Comparison of ENCODE assay signal across 8 cellular contexts in the genomic region with DNA sequence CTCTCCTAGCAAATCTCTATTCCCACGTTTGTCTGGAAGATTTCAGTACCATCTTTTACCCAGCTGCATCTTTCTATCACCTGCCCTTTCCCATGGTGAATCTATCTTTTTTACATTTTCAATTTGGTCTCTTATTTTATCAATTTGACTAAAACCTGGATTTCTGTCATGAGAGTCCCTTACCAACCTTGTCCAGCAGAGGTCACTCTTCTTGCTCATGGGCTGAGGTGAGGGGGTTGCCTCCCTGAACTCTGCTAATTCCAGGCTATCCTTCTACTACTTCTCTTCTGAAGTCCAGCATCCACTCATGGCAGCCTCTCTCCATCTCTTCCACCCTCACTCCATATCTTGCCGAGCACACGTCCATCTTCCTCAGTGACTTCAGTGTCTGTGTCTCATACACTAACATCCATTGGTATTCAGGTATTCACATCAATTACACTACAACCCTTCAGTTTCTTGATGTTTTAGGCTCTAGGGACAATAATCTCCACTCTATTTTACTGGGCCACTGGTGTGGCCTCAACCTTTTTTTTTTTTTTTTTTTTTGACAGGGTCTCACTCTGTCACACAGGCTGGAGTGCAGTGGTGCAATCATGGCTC. TPM values are rescaled to one million over a fixed set of nuclear protein-coding genes. Genes with fewer than 3 reads are reported as not detected.
A peak's percentile ranks its signal among the peaks of the same experiment; 100 is the strongest.
DNase-seq lines count a peak whose midpoint lies in the region; ATAC-seq and TF ChIP-seq lines count a peak whose summit lies in the region.

No MANE protein-coding gene starts in this region.

- peaks cover 4% of the 10 kb centered on the region for H3K27me3 Mint-ChIP-seq in activated naive CD8-positive, alpha-beta T cell treated with anti-CD3 and anti-CD28 coated beads, Interleukin-2, amount 50 U/mL, for 24 hours
- H3K27me3 Mint-ChIP-seq in activated naive CD8-positive, alpha-beta T cell treated with anti-CD3 and anti-CD28 coated beads for 36 hours, result no peaks in the 10 kb centered on the region

- no peak overlapping the region for H3K27ac ChIP-seq in breast epithelium
- H3K27ac ChIP-seq in mesenchymal stem cell (ENCODE audit: low read length, poor library complexity, severe bottlenecking), result no peak overlapping the region

- peak in 2 of 3 donors; percentile 39 to 53 for TF ChIP-seq CTCF in breast epithelium (IDR thresholded peaks at IDR 0.05)

- H4K8ac ChIP-seq in mesenchymal stem cell (ENCODE audit: low read length), result no peak overlapping the region

- no peaks in the 10 kb centered on the region for H3K79me1 ChIP-seq in mesenchymal stem cell (replicated peaks; ENCODE audit: low read length, poor library complexity, severe bottlenecking)

- intact Hi-C loops in breast epithelium (cut with DNase I; ENCODE audit: low total_unique reads), result loop anchor here (5.0 kb wide), 1 partner anchor 731 kb away; no protein-coding TSS in a partner anchor

- H3K27ac Mint-ChIP-seq in activated naive CD8-positive, alpha-beta T cell treated with anti-CD3 and anti-CD28 coated beads, Interleukin-2, amount 50 U/mL, for 24 hours, result no peak overlapping the region
- no peak overlapping the region for H3K27ac Mint-ChIP-seq in activated naive CD8-positive, alpha-beta T cell treated with anti-CD3 and anti-CD28 coated beads for 36 hours

- no peak overlapping the region for H2AFZ ChIP-seq in mesenchymal stem cell (ENCODE audit: low read depth, low read length)

- H4K91ac ChIP-seq in mesenchymal stem cell (ENCODE audit: low read length), result no peak overlapping the region

- H3K4me3 Mint-ChIP-seq in activated naive CD8-positive, alpha-beta T cell treated with anti-CD3 and anti-CD28 coated beads, Interleukin-2, amount 50 U/mL, for 24 hours, result no peak overlapping the region
- no peak overlapping the region for H3K4me3 Mint-ChIP-seq in activated naive CD8-positive, alpha-beta T cell treated with anti-CD3 and anti-CD28 coated beads for 36 hours

- H3K14ac ChIP-seq in mesenchymal stem cell (ENCODE audit: low read length in 2 of 2), result no peak overlapping the region

- H3K4me1 ChIP-seq in breast epithelium (no peaks in the 10 kb centered on the region), mesenchymal stem cell (ENCODE audit: control insufficient read depth, insufficient read depth, low read depth, low read length) (peaks cover 4% of the 10 kb centered on the region)

- no peak overlapping the region for H3K4me2 ChIP-seq in mesenchymal stem cell (ENCODE audit: low read length, poor library complexity, severe bottlenecking)

- no peak overlapping the region for H3K23ac ChIP-seq in mesenchymal stem cell (ENCODE audit: low read length in 2 of 2)

- H3K36me3 Mint-ChIP-seq in activated naive CD8-positive, alpha-beta T cell treated with anti-CD3 and anti-CD28 coated beads, Interleukin-2, amount 50 U/mL, for 24 hours (ENCODE audit: low read depth), result no peaks in the 10 kb centered on the region
- no peaks in the 10 kb centered on the region for H3K36me3 Mint-ChIP-seq in activated naive CD8-positive, alpha-beta T cell treated with anti-CD3 and anti-CD28 coated beads for 36 hours

- ATAC-seq in activated naive CD8-positive, alpha-beta T cell treated with anti-CD3 and anti-CD28 coated beads, Interleukin-2, amount 50 U/mL, for 24 hours, result no peak
- ATAC-seq in HG02798 (IDR thresholded peaks at IDR 0.05; ENCODE audit: poor library complexity, unreplicated experiment), result peak; percentile 63
- no peak for ATAC-seq in GM19397 (IDR thresholded peaks at IDR 0.05; ENCODE audit: unreplicated experiment)

- H3K9ac ChIP-seq in mesenchymal stem cell (ENCODE audit: low read length), result no peak overlapping the region

- H2BK12ac ChIP-seq in mesenchymal stem cell (ENCODE audit: low read length in 2 of 2), result no peak overlapping the region

- no peaks in the 10 kb centered on the region for H3K9me3 Mint-ChIP-seq in activated naive CD8-positive, alpha-beta T cell treated with anti-CD3 and anti-CD28 coated beads, Interleukin-2, amount 50 U/mL, for 24 hours
- H3K9me3 Mint-ChIP-seq in activated naive CD8-positive, alpha-beta T cell treated with anti-CD3 and anti-CD28 coated beads for 36 hours, result peaks cover 1% of the 10 kb centered on the region

- WGBS in mesenchymal stem cell, result 40% methylated on average over 3 of the region's 3 CpGs

- H3K36me3 ChIP-seq in breast epithelium, result no peaks in the 10 kb centered on the region
- no peaks in the 10 kb centered on the region for H3K36me3 ChIP-seq in mesenchymal stem cell (ENCODE audit: control insufficient read depth in 1 of 2, insufficient read depth in 2 of 2, low read depth in 1 of 2, low read length in 2 of 2)

- H2BK5ac ChIP-seq in mesenchymal stem cell (ENCODE audit: low read depth, low read length, poor library complexity, severe bottlenecking), result no peak overlapping the region

- H2BK15ac ChIP-seq in mesenchymal stem cell (ENCODE audit: low read depth, poor library complexity, severe bottlenecking), result no peak overlapping the region

- H3K4me3 ChIP-seq in breast epithelium (no peak overlapping the region), mesenchymal stem cell (ENCODE audit: insufficient read depth in 1 of 2, low read depth in 1 of 2, low read length in 2 of 2) (no peak overlapping the region)

- peak; percentile 41 for DNase-seq in activated naive CD8-positive, alpha-beta T cell treated with anti-CD3 and anti-CD28 coated beads, Interleukin-2, amount 50 U/mL, for 24 hours
- DNase-seq in activated naive CD8-positive, alpha-beta T cell treated with anti-CD3 and anti-CD28 coated beads for 36 hours, result no peak
- DNase-seq in OCI-M1 (lab: John Stamatoyannopoulos, UW) (peak; percentile 72), breast epithelium (ENCODE audit: low spot score in 2 of 2) (no peak), mesenchymal stem cell (peak; percentile 49), ureter (ENCODE audit: low spot score) (no peak)

- H3K27me3 ChIP-seq in breast epithelium (no peaks in the 10 kb centered on the region), mesenchymal stem cell (ENCODE audit: control insufficient read depth in 1 of 2, insufficient read depth in 1 of 2, low read length in 2 of 2) (no peaks in the 10 kb centered on the region)

- peaks cover 0 to 5% of the 10 kb centered on the region in 2 donors for H3K9me3 ChIP-seq in breast epithelium
- no peaks in the 10 kb centered on the region for H3K9me3 ChIP-seq in mesenchymal stem cell (ENCODE audit: control insufficient read depth, low read length)

- H3K4me1 Mint-ChIP-seq in activated naive CD8-positive, alpha-beta T cell treated with anti-CD3 and anti-CD28 coated beads, Interleukin-2, amount 50 U/mL, for 24 hours, result peaks cover 2% of the 10 kb centered on the region
- H3K4me1 Mint-ChIP-seq in activated naive CD8-positive, alpha-beta T cell treated with anti-CD3 and anti-CD28 coated beads for 36 hours, result peaks cover 2% of the 10 kb centered on the region

- no peak overlapping the region for H3K18ac ChIP-seq in mesenchymal stem cell (ENCODE audit: low read depth in 1 of 2, low read length in 2 of 2)

- H3K4ac ChIP-seq in mesenchymal stem cell (ENCODE audit: low read depth in 1 of 2, low read length in 2 of 2), result no peak overlapping the region

- H2BK120ac ChIP-seq in mesenchymal stem cell (ENCODE audit: low read depth, low read length), result no peak overlapping the region

- H2AK5ac ChIP-seq in mesenchymal stem cell (ENCODE audit: low read length, severe bottlenecking), result no peak overlapping the region

- no peak for TF ChIP-seq POLR2A in breast epithelium (IDR thresholded peaks at IDR 0.05)

RNA-seq across cellular contexts. Expression of gene ZNF827, which starts 17.8 kb away (rescaled TPM):
- 10 to 100 TPM; 22.8 to 23.0 TPM for total RNA-seq in activated naive CD8-positive, alpha-beta T cell treated with anti-CD3 and anti-CD28 coated beads for 36 hours
- total RNA-seq in breast epithelium, result 10 to 100 TPM; 18.6 to 21.1 (median 19.0) TPM
- 9.0 TPM for polyA plus RNA-seq in mesenchymal stem cell (2013, experiment 1 of 2)
- polyA plus RNA-seq in mesenchymal stem cell (2013, experiment 2 of 2), result 7.6 TPM
- total RNA-seq in ureter, result 59.4 TPM

Comparison
In these comparisons a context has a peak if more than half of its experiments do, and no peak if none do; other contexts are left out.
1. DNase-seq: peak in activated naive CD8-positive, alpha-beta T cell treated with anti-CD3 and anti-CD28 coated beads, Interleukin-2, amount 50 U/mL, for 24 hours (single experiment), OCI-M1 (single experiment) and mesenchymal stem cell (single experiment); none in activated naive CD8-positive, alpha-beta T cell treated with anti-CD3 and anti-CD28 coated beads for 36 hours (single experiment), breast epithelium (0 of 2) and ureter (single experiment).